In the genomic region with DNA sequence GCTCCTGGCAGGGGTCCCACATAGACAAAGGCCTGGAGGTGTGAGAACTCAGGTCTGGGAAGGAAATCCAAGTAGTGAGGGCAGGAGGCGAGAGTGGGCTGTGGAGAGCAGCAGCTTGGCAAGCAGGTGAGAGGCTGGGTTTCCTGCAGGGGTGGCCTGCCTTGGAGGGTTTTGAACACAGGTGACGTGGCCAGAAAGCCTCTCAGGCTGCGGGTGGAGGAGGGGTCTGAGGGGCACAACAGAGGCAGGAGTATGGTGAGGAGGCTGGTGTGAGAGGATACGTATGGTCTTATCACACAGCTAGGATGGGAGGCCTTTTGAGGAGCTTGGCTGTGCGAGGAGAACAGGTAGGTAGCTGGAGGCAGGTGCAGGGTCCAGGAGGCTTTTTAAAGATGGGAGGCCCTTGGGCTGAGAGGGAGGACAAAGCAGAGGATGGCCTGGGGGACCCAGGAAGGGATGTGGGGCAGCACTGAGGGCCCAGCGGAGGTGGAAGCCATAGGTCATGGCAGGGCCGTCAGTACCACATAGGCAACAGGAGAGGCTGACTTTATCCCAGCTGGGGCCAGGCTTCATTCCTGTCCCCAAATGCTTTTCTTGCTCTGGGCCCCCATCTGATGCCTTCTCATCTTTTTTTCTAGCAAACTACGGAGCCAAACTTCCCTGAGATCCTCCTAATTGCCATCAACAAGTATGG, we compare ENCODE assay signal across 20 cellular contexts.
"Had no signal": no experiment of that assay in that cellular context is flagged by ENCODE, and none has a peak within 500 bp of the region (broad histone marks: within the 10 kb centered on the region; RNA-seq: fewer than 3 reads in every experiment).

No MANE protein-coding gene starts in this region.

- H3K27ac Mint-ChIP-seq: activated naive CD4-positive, alpha-beta T cell treated with anti-CD3 and anti-CD28 coated beads for 36 hours; naive thymus-derived CD8-positive, alpha-beta T cell; T-cell had no signal

- H3K79me2 ChIP-seq: hepatocyte had no signal

- H3K4me2 ChIP-seq: hepatocyte had no signal

- H2AFZ ChIP-seq: hepatocyte had no signal

- H3K4me3 Mint-ChIP-seq: activated naive CD4-positive, alpha-beta T cell treated with anti-CD3 and anti-CD28 coated beads for 36 hours; activated T-cell treated with anti-CD3 and anti-CD28 coated beads, Interleukin-2, amount 50 U/mL, for 4 hours; central memory CD8-positive, alpha-beta T cell; naive thymus-derived CD8-positive, alpha-beta T cell; T-cell had no signal

- H3K36me3 ChIP-seq: brain microvascular endothelial cell, vagina had no signal

- H3K4me1 ChIP-seq: esophagus muscularis mucosa, stomach, vagina had no signal

- H3K27ac ChIP-seq: brain microvascular endothelial cell, esophagus muscularis mucosa, hepatocyte, stomach, vagina had no signal

- ATAC-seq: left cardiac atrium; naive thymus-derived CD8-positive, alpha-beta T cell; SK-N-SH treated with all-trans-retinoic acid at 6 μM for 48 hours; T-cell had no signal

- H3K27me3 ChIP-seq: brain microvascular endothelial cell, esophagus muscularis mucosa, hepatocyte, stomach, vagina had no signal

- H3K4me3 ChIP-seq: esophagus muscularis mucosa, hepatocyte, stomach, vagina had no signal

- DNase-seq: activated CD4-positive, alpha-beta T cell treated with anti-CD3 and anti-CD28 coated beads, Interleukin-2, amount 50 U/mL, for 4 hours; activated CD4-positive, CD25-positive, alpha-beta regulatory T cell treated with anti-CD3 and anti-CD28 coated beads, Interleukin-2, amount 50 U/mL, for 72 hours; activated naive CD4-positive, alpha-beta T cell treated with anti-CD3 and anti-CD28 coated beads for 36 hours; activated T-cell treated with anti-CD3 and anti-CD28 coated beads, Interleukin-2, amount 50 U/mL, for 4 hours; brain microvascular endothelial cell; cortex of kidney; effector CD8-positive, alpha-beta T cell; left cardiac atrium; mesenchymal stem cell; naive thymus-derived CD8-positive, alpha-beta T cell; nucleus accumbens; retina; stomach; trophoblast cell had no signal

- H3K36me3 Mint-ChIP-seq: naive thymus-derived CD8-positive, alpha-beta T cell; T-cell had no signal

- H3K9me3 ChIP-seq: esophagus muscularis mucosa, stomach, vagina had no signal

- H3K4me1 Mint-ChIP-seq: central memory CD8-positive, alpha-beta T cell; T-cell had no signal
